ENCODE assay signal across 29 cellular contexts in the genomic region with DNA sequence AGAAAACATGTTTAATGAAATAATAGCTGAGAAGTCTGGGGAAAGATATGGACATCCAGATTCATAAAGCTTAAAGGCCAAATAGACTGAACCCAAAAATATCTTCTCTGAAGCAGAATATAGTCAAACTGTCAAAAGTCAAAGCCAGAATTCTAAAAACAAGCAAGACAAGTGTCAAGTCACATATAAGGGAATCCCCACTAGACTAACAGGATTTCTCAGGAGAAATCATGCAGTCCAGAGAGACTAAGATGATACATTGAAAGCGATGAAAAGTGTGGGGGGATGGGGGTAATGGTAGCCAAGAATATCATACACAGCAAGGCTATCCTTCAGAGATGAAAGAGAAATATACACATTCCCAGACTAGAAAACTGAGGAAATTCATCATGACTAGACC.
"Had no signal": no experiment of that assay in that cellular context is flagged by ENCODE, and none has a peak within 500 bp of the region (broad histone marks: within the 10 kb centered on the region; RNA-seq: fewer than 3 reads in every experiment).

No MANE protein-coding gene starts in this region.

- H3K36me3 ChIP-seq: adrenal gland, ascending aorta, brain microvascular endothelial cell, breast epithelium, cardiac muscle cell had no signal

- H3K4me1 ChIP-seq: adrenal gland, ascending aorta, body of pancreas, breast epithelium had no signal

- DNase-seq: activated effector memory CD4-positive, alpha-beta T cell treated with anti-CD3 and anti-CD28 coated beads, Interleukin-2, amount 50 U/mL, for 16 hours; activated effector memory CD4-positive, alpha-beta T cell treated with Interleukin-2 at 50 U/mL for 16 hours; activated gamma-delta T cell; activated gamma-delta T cell treated with Interleukin-2 at 50 U/mL for 16 hours; activated naive CD4-positive, alpha-beta T cell; activated naive CD4-positive, alpha-beta T cell treated with anti-CD3 and anti-CD28 coated beads for 36 hours; activated naive CD4-positive, alpha-beta T cell treated with anti-CD3 and anti-CD28 coated beads, Interleukin-2, amount 10 ng/mL, durations not matched to agents 7 days and 5 days; activated naive CD4-positive, alpha-beta T cell treated with anti-CD3 and anti-CD28 coated beads, Interleukin-2, amount 50 U/mL, for 16 hours; activated naive CD4-positive, alpha-beta T cell treated with Interleukin-2 at 50 U/mL for 16 hours; activated naive CD8-positive, alpha-beta T cell treated with anti-CD3 and anti-CD28 coated beads for 36 hours; activated naive CD8-positive, alpha-beta T cell treated with anti-CD3 and anti-CD28 coated beads, Interleukin-2, amount 10 ng/mL, durations not matched to agents 7 days and 5 days; activated naive CD8-positive, alpha-beta T cell treated with anti-CD3 and anti-CD28 coated beads, Interleukin-2, amount 50 U/mL, for 24 hours; activated T-cell treated with anti-CD3 and anti-CD28 coated beads, Interleukin-2, amount 50 U/mL, for 24 hours; activated T-cell treated with anti-CD3 and anti-CD28 coated beads, Interleukin-2, amount 50 U/mL, for 4 hours; activated T-cell treated with anti-CD3 and anti-CD28 coated beads, Interleukin-2, amount 50 U/mL, for 48 hours; activated T-cell treated with anti-CD3 and anti-CD28 coated beads, Interleukin-2, amount 50 U/mL, for 72 hours; adrenal gland; amniotic stem cell; amygdala; anterior cingulate cortex; aorta; body of pancreas; brain microvascular endothelial cell; caudate nucleus; central memory CD4-positive, alpha-beta T cell; cerebellar nuclear complex had no signal

- H3K27ac ChIP-seq: adrenal gland, ascending aorta, body of pancreas, brain microvascular endothelial cell, breast epithelium, cardiac muscle cell had no signal

- H3K4me3 ChIP-seq: adrenal gland, ascending aorta, body of pancreas, breast epithelium, cardiac muscle cell had no signal

- H3K9me3 ChIP-seq: body of pancreas had no signal
